ENCODE assay signal across 24 cellular contexts in genomic region chr5:11383506-11384095, GRCh38.
DNase-seq lines count a peak whose midpoint lies in the region; ATAC-seq and TF ChIP-seq lines count a peak whose summit lies in the region.
"Had no signal": no experiment of that assay in that cellular context is flagged by ENCODE, and none has a peak within 500 bp of the region (broad histone marks: within the 10 kb centered on the region; RNA-seq: fewer than 3 reads in every experiment).

No MANE protein-coding gene starts in this region.

- CTCF ChIA-PET in activated naive CD4-positive, alpha-beta T cell treated with anti-CD3 and anti-CD28 coated beads, Interleukin-2, amount 10 ng/mL, durations not matched to agents 7 days and 5 days (lab: Charles Lee) = no interaction called here

- DNase-seq in NCI-H1694 (lab: John Stamatoyannopoulos, UW) (peak; percentile 78), NCI-H524 (lab: John Stamatoyannopoulos, UW) (peak; percentile 97 to 98), dorsolateral prefrontal cortex (peak in 3 of 10 donors; percentile 38 to 56 (median 39)), pons (ENCODE audit: low spot score) (peak; percentile 37), testis (no peak)
- no peak for DNase-seq in activated naive CD4-positive, alpha-beta T cell treated with anti-CD3 and anti-CD28 coated beads, Interleukin-2, amount 10 ng/mL, durations not matched to agents 7 days and 5 days
- DNase-seq: activated CD4-positive, alpha-beta T cell treated with anti-CD3 and anti-CD28 coated beads, Interleukin-2, amount 50 U/mL, for 4 hours; CD4-positive, alpha-beta memory T cell; central memory CD4-positive, alpha-beta T cell; DND-41; effector CD4-positive, alpha-beta T cell; foreskin melanocyte; HCEC 1CT; Karpas-422; mesenchymal stem cell; naive thymus-derived CD4-positive, alpha-beta T cell; NCI-H2107; NK-92 treated with Interleukin-12 subunit alpha and Interleukin-12 subunit beta, amount 100 ng/mL, for 24 hours; stimulated activated naive CD8-positive, alpha-beta T cell treated with anti-CD3 and anti-CD28 coated beads, Interleukin-15, amount 100 ng/mL, for 72 hours; T-helper 2 cell; upper lobe of right lung had no signal

- no peaks in the 10 kb centered on the region for H3K9me3 ChIP-seq in testis
- H3K9me3 ChIP-seq: SJSA1, upper lobe of right lung had no signal

- ATAC-seq in HG03097 (IDR thresholded peaks at IDR 0.05; ENCODE audit: low FRiP score, unreplicated experiment) (no peak), HG03280 (IDR thresholded peaks at IDR 0.05; ENCODE audit: unreplicated experiment) (no peak)
- ATAC-seq: naive thymus-derived CD4-positive, alpha-beta T cell; stimulated activated naive CD8-positive, alpha-beta T cell treated with anti-CD3 and anti-CD28 coated beads, Interleukin-15, amount 100 ng/mL, for 72 hours had no signal

- no peak overlapping the region for H3K4me3 Mint-ChIP-seq in activated naive CD4-positive, alpha-beta T cell treated with anti-CD3 and anti-CD28 coated beads, Interleukin-2, amount 10 ng/mL, durations not matched to agents 7 days and 5 days

- no peaks in the 10 kb centered on the region for H3K9me3 Mint-ChIP-seq in activated naive CD4-positive, alpha-beta T cell treated with anti-CD3 and anti-CD28 coated beads, Interleukin-2, amount 10 ng/mL, durations not matched to agents 7 days and 5 days
- H3K9me3 Mint-ChIP-seq: stimulated activated naive CD8-positive, alpha-beta T cell treated with anti-CD3 and anti-CD28 coated beads, Interleukin-15, amount 100 ng/mL, for 72 hours had no signal

- WGBS in testis, 2 donors = 74 to 78% methylated on average over 7 of the region's 7 CpGs

- peaks cover 9% of the 10 kb centered on the region for H3K4me1 Mint-ChIP-seq in activated naive CD4-positive, alpha-beta T cell treated with anti-CD3 and anti-CD28 coated beads, Interleukin-2, amount 10 ng/mL, durations not matched to agents 7 days and 5 days

- no peak for TF ChIP-seq CTCF in dorsolateral prefrontal cortex (IDR thresholded peaks at IDR 0.05 in 54 of 56, conservative IDR thresholded peaks at IDR 0.05 in 2 of 56; ENCODE audit: low read depth in 1 of 56, partially characterized antibody in 56 of 56)
- no peak for TF ChIP-seq CTCF in testis (IDR thresholded peaks at IDR 0.05)

- H3K4me3 ChIP-seq in dorsolateral prefrontal cortex (peak overlapping the region in 58 of 59 donors; percentile 35 to 81 (median 66)), testis (no peak overlapping the region)
- H3K4me3 ChIP-seq: SJSA1 had no signal

- peaks cover 4% of the 10 kb centered on the region for H3K4me1 ChIP-seq in testis

- peaks cover 2% of the 10 kb centered on the region for H3K36me3 Mint-ChIP-seq in activated naive CD4-positive, alpha-beta T cell treated with anti-CD3 and anti-CD28 coated beads, Interleukin-2, amount 10 ng/mL, durations not matched to agents 7 days and 5 days
- H3K36me3 Mint-ChIP-seq: CD4-positive, alpha-beta memory T cell had no signal

- H3K27me3 ChIP-seq in dorsolateral prefrontal cortex = no peaks in the 10 kb centered on the region
- no peaks in the 10 kb centered on the region for H3K27me3 ChIP-seq in testis

- no peak overlapping the region for H3K27ac Mint-ChIP-seq in activated naive CD4-positive, alpha-beta T cell treated with anti-CD3 and anti-CD28 coated beads, Interleukin-2, amount 10 ng/mL, durations not matched to agents 7 days and 5 days
- H3K27ac Mint-ChIP-seq: naive thymus-derived CD4-positive, alpha-beta T cell; stimulated activated naive CD8-positive, alpha-beta T cell treated with anti-CD3 and anti-CD28 coated beads, Interleukin-15, amount 100 ng/mL, for 72 hours had no signal

- intact Hi-C loops in dorsolateral prefrontal cortex (cut with DNase I) = loop anchor here (2.0 to 10.0 kb wide), 5 partner anchors 116 to 519 kb away; no protein-coding TSS in a partner anchor
- intact Hi-C loops in testis (cut with DNase I; ENCODE audit: low total_unique reads) = no loop called here

- peak overlapping the region in 55 of 59 donors; percentile 38 to 96 (median 89) for H3K27ac ChIP-seq in dorsolateral prefrontal cortex
- H3K27ac ChIP-seq in testis = no peak overlapping the region
- H3K27ac ChIP-seq: SJSA1, upper lobe of right lung had no signal

- peaks cover 50% of the 10 kb centered on the region for H3K27me3 Mint-ChIP-seq in activated naive CD4-positive, alpha-beta T cell treated with anti-CD3 and anti-CD28 coated beads, Interleukin-2, amount 10 ng/mL, durations not matched to agents 7 days and 5 days

- H3K36me3 ChIP-seq in testis (ENCODE audit: low read depth, missing control alignments) = no peaks in the 10 kb centered on the region
- H3K36me3 ChIP-seq: SJSA1, upper lobe of right lung had no signal

- TF ChIP-seq POLR2A in testis (IDR thresholded peaks at IDR 0.05) = no peak

Comparison
In these comparisons a context has a peak if more than half of its experiments do, and no peak if none do; other contexts are left out.
1. DNase-seq: peak in NCI-H1694 (single experiment), NCI-H524 (2 of 2) and pons (single experiment); none in activated naive CD4-positive, alpha-beta T cell treated with anti-CD3 and anti-CD28 coated beads, Interleukin-2, amount 10 ng/mL, durations not matched to agents 7 days and 5 days (single experiment) and testis (single experiment).
2. H3K27ac ChIP-seq: peak in dorsolateral prefrontal cortex (55 of 59); none in testis (0 of 2).
3. H3K4me3 ChIP-seq: peak in dorsolateral prefrontal cortex (58 of 59); none in testis (0 of 2).